In the genomic region with DNA sequence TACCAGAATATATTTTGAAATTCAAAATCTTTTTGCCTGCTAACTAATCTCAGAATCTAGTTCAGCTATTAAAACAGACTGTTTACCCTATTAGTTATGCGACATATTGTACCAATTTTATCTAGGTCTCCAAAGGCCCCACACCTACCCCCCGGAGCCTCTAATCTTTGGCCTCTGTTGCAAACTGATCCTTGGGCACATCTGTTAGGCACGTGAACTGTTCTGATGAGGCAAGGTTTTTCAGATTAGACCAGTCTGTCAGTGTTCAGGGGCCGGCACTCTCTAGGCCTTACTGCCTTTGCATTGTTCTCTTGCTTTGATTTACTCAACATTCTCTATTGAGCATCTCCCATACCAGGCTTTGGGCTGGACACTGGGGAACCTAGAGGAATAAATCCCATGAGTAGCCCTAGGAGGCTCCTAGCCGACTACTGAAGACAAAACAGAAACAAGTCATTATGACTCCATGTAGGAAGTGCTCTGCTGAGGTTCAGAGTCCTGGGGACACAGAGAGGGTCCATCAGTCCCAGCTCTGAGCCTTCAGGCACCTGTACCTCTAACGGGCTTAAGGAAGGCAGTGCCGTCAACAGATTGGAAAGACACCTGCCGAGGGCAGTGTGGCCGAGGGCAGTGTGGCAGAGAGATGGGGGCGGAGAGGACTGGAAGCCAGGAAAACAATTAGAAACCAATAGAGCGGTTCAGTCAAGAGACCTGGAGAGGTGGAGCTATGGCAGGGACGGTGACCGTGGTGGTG, we compare ENCODE assay signal across 1 cellular context.
A peak's percentile ranks its signal among the peaks of the same experiment; 100 is the strongest.
TF ChIP-seq lines count a peak whose summit lies in the region.

No MANE protein-coding gene starts in this region.

TF ChIP-seq in HepG2, 621 proteins besides CTCF, POLR2A, EP300 and RAD21 (continued from another document and continues in another):
- TF ChIP-seq REST (IDR thresholded peaks at IDR 0.05; ENCODE audit: borderline replicate concordance in 1 of 2, low read depth in 1 of 2, low read length in 2 of 2) (no peak), ZNF562 (CRISPR knock-in tag; IDR thresholded peaks at IDR 0.05; ENCODE audit: borderline replicate concordance) (no peak), SALL2 (CRISPR knock-in tag; IDR thresholded peaks at IDR 0.05) (no peak), RELA (CRISPR knock-in tag; IDR thresholded peaks at IDR 0.05) (no peak), MXD3 (CRISPR knock-in tag; IDR thresholded peaks at IDR 0.05) (no peak), MTA1 (CRISPR knock-in tag; IDR thresholded peaks at IDR 0.05; ENCODE audit: borderline replicate concordance) (no peak; the same call in 1 of the 2 replicates), MED13 (CRISPR knock-in tag; IDR thresholded peaks at IDR 0.05) (no peak), WIZ (CRISPR knock-in tag; IDR thresholded peaks at IDR 0.05) (no peak), HCFC1 (IDR thresholded peaks at IDR 0.05; ENCODE audit: low read depth, low read length) (no peak), TEAD2 (CRISPR knock-in tag; IDR thresholded peaks at IDR 0.05) (no peak), ZZZ3 (CRISPR knock-in tag; IDR thresholded peaks at IDR 0.05; ENCODE audit: borderline replicate concordance) (no peak), ZNF83 (CRISPR knock-in tag; IDR thresholded peaks at IDR 0.05; ENCODE audit: borderline replicate concordance) (no peak), IKZF4 (CRISPR knock-in tag; IDR thresholded peaks at IDR 0.05; ENCODE audit: borderline replicate concordance, low read depth, not compliant biosample characterization) (no peak), FOXP1 (IDR thresholded peaks at IDR 0.05) (no peak), FOXP1 (CRISPR knock-in tag; IDR thresholded peaks at IDR 0.05) (peak; percentile 66), MXD1 (CRISPR knock-in tag; IDR thresholded peaks at IDR 0.05) (no peak), HMGA1 (CRISPR knock-in tag; conservative IDR thresholded peaks at IDR 0.05) (no peak), ZFP62 (CRISPR knock-in tag; IDR thresholded peaks at IDR 0.05) (no peak), PLRG1 (conservative IDR thresholded peaks at IDR 0.05) (no peak), ZBTB49 (CRISPR knock-in tag; IDR thresholded peaks at IDR 0.05; ENCODE audit: borderline replicate concordance) (no peak), ATF4 (CRISPR knock-in tag; IDR thresholded peaks at IDR 0.05) (peak in 1 of 2 experiments; percentile 83; a peak in 2 of 4 replicates), NFIB (CRISPR knock-in tag; IDR thresholded peaks at IDR 0.05; ENCODE audit: borderline replicate concordance) (no peak), ATF1 (CRISPR knock-in tag; IDR thresholded peaks at IDR 0.05) (no peak), HNF4A (CRISPR knock-in tag; IDR thresholded peaks at IDR 0.05) (peak; percentile 98), ZNF891 (CRISPR knock-in tag; IDR thresholded peaks at IDR 0.05) (no peak), ETV5 (CRISPR knock-in tag; IDR thresholded peaks at IDR 0.05; ENCODE audit: borderline replicate concordance) (peak; percentile 39; the same call in 1 of the 2 replicates), MAF1 (CRISPR knock-in tag; IDR thresholded peaks at IDR 0.05; ENCODE audit: borderline replicate concordance) (no peak), GATAD2A (CRISPR knock-in tag; IDR thresholded peaks at IDR 0.05) (peak; percentile 91), SOX5 (CRISPR knock-in tag; IDR thresholded peaks at IDR 0.05; ENCODE audit: borderline replicate concordance) (peak; percentile 97), ZNF280D (CRISPR knock-in tag; IDR thresholded peaks at IDR 0.05) (0 out of 2 replicates have a peak, but pooled peaks have one; percentile 22), ZSCAN9 (CRISPR knock-in tag; IDR thresholded peaks at IDR 0.05; ENCODE audit: borderline replicate concordance) (peak; percentile 79), ZFAT (CRISPR knock-in tag; conservative IDR thresholded peaks at IDR 0.05) (no peak), LCORL (IDR thresholded peaks at IDR 0.05) (no peak), LCORL (CRISPR knock-in tag; IDR thresholded peaks at IDR 0.05) (peak; percentile 58), ZNF335 (CRISPR knock-in tag; IDR thresholded peaks at IDR 0.05) (no peak)
- TF ChIP-seq, protein P1, sequence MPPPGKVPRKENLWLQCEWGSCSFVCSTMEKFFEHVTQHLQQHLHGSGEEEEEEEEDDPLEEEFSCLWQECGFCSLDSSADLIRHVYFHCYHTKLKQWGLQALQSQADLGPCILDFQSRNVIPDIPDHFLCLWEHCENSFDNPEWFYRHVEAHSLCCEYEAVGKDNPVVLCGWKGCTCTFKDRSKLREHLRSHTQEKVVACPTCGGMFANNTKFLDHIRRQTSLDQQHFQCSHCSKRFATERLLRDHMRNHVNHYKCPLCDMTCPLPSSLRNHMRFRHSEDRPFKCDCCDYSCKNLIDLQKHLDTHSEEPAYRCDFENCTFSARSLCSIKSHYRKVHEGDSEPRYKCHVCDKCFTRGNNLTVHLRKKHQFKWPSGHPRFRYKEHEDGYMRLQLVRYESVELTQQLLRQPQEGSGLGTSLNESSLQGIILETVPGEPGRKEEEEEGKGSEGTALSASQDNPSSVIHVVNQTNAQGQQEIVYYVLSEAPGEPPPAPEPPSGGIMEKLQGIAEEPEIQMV (CRISPR knock-in tag; IDR thresholded peaks at IDR 0.05; ENCODE audit: low read depth): no peak
- TF ChIP-seq, protein P2, sequence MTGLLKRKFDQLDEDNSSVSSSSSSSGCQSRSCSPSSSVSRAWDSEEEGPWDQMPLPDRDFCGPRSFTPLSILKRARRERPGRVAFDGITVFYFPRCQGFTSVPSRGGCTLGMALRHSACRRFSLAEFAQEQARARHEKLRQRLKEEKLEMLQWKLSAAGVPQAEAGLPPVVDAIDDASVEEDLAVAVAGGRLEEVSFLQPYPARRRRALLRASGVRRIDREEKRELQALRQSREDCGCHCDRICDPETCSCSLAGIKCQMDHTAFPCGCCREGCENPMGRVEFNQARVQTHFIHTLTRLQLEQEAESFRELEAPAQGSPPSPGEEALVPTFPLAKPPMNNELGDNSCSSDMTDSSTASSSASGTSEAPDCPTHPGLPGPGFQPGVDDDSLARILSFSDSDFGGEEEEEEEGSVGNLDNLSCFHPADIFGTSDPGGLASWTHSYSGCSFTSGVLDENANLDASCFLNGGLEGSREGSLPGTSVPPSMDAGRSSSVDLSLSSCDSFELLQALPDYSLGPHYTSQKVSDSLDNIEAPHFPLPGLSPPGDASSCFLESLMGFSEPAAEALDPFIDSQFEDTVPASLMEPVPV (CRISPR knock-in tag; IDR thresholded peaks at IDR 0.05): no peak
- TF ChIP-seq, protein P3, sequence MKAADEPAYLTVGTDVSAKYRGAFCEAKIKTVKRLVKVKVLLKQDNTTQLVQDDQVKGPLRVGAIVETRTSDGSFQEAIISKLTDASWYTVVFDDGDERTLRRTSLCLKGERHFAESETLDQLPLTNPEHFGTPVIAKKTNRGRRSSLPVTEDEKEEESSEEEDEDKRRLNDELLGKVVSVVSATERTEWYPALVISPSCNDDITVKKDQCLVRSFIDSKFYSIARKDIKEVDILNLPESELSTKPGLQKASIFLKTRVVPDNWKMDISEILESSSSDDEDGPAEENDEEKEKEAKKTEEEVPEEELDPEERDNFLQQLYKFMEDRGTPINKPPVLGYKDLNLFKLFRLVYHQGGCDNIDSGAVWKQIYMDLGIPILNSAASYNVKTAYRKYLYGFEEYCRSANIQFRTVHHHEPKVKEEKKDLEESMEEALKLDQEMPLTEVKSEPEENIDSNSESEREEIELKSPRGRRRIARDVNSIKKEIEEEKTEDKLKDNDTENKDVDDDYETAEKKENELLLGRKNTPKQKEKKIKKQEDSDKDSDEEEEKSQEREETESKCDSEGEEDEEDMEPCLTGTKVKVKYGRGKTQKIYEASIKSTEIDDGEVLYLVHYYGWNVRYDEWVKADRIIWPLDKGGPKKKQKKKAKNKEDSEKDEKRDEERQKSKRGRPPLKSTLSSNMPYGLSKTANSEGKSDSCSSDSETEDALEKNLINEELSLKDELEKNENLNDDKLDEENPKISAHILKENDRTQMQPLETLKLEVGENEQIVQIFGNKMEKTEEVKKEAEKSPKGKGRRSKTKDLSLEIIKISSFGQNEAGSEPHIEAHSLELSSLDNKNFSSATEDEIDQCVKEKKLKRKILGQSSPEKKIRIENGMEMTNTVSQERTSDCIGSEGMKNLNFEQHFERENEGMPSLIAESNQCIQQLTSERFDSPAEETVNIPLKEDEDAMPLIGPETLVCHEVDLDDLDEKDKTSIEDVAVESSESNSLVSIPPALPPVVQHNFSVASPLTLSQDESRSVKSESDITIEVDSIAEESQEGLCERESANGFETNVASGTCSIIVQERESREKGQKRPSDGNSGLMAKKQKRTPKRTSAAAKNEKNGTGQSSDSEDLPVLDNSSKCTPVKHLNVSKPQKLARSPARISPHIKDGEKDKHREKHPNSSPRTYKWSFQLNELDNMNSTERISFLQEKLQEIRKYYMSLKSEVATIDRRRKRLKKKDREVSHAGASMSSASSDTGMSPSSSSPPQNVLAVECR (CRISPR knock-in tag; IDR thresholded peaks at IDR 0.05; ENCODE audit: borderline replicate concordance): peak; percentile 45; the same call in 1 of the 2 replicates
